Comparison of ENCODE assay signal across 9 cellular contexts in the genomic region with DNA sequence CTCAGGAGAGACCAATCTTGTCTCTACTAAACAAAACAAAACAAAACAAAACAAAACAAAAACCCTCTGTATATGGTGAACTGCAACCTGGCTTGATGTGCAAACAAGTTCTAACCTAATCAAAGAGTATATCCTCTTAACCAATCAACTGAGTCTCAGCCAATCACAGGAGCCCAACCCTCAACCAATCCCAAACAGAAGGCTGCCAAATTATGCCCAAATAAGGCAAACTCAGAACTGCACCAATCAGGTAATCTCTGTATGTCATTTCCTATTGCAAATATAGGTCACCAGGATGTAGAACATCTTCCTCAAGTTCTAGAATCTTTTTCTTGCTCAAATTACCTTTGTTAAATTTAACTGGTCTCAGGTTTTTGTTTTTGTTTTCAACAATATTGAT. TPM values are rescaled to one million over a fixed set of nuclear protein-coding genes. Genes with fewer than 3 reads are reported as not detected.
DNase-seq lines count a peak whose midpoint lies in the region; ATAC-seq and TF ChIP-seq lines count a peak whose summit lies in the region.
"Had no signal": no experiment of that assay in that cellular context is flagged by ENCODE, and none has a peak within 500 bp of the region (broad histone marks: within the 10 kb centered on the region; RNA-seq: fewer than 3 reads in every experiment).

No MANE protein-coding gene starts in this region.

- H3K9me3 Mint-ChIP-seq in activated CD4-positive, alpha-beta memory T cell treated with anti-CD3 and anti-CD28 coated beads, Interleukin-2, amount 10 ng/mL, durations not matched to agents 7 days and 5 days: peaks cover 4% of the 10 kb centered on the region
- peaks cover 2% of the 10 kb centered on the region for H3K9me3 Mint-ChIP-seq in memory B cell

- peaks cover 88% of the 10 kb centered on the region for H4K20me1 ChIP-seq in SK-N-SH (ENCODE audit: insufficient read depth)

- H3K36me3 ChIP-seq in SK-N-SH (replicated peaks in 1 of 2; ENCODE audit: control insufficient read depth in 1 of 2, insufficient read depth in 2 of 2, low read length in 1 of 2): peaks cover 25 to 45% of the 10 kb centered on the region in 2 experiments
- H3K36me3 ChIP-seq in HUES64 (ENCODE audit: insufficient read depth, low read length): peaks cover 23% of the 10 kb centered on the region

- peaks cover 9% of the 10 kb centered on the region for H3F3A ChIP-seq in SK-N-SH (replicated peaks; ENCODE audit: insufficient read depth)

- H3K79me2 ChIP-seq in SK-N-SH (ENCODE audit: insufficient read depth): peaks cover 100% of the 10 kb centered on the region

- no peak for ATAC-seq in SK-N-SH treated with all-trans-retinoic acid at 6 μM for 48 hours
- no peak for ATAC-seq in memory B cell (ENCODE audit: low read depth)
- ATAC-seq in GM18519 (IDR thresholded peaks at IDR 0.05; ENCODE audit: low FRiP score, unreplicated experiment): no peak
- ATAC-seq in GM21528 (IDR thresholded peaks at IDR 0.05; ENCODE audit: low FRiP score, unreplicated experiment): no peak

- no peak overlapping the region for H3K4me2 ChIP-seq in SK-N-SH

- TF ChIP-seq RAD21 in SK-N-SH (IDR thresholded peaks at IDR 0.05; ENCODE audit: low read length): no peak

- peaks cover 58% of the 10 kb centered on the region for H3K36me3 Mint-ChIP-seq in activated CD4-positive, alpha-beta memory T cell treated with anti-CD3 and anti-CD28 coated beads, Interleukin-2, amount 10 ng/mL, durations not matched to agents 7 days and 5 days (ENCODE audit: low read depth)
- H3K36me3 Mint-ChIP-seq in memory B cell: peaks cover 14% of the 10 kb centered on the region

- H3K4me3 Mint-ChIP-seq in activated CD4-positive, alpha-beta memory T cell treated with anti-CD3 and anti-CD28 coated beads, Interleukin-2, amount 10 ng/mL, durations not matched to agents 7 days and 5 days: no peak overlapping the region
- H3K4me3 Mint-ChIP-seq in memory B cell: no peak overlapping the region

- DNase-seq in SK-N-SH (peak; percentile 33), memory B cell (ENCODE audit: low spot score in 2 of 2) (no peak), G401 (ENCODE audit: low spot score) (no peak)
- DNase-seq in activated CD4-positive, alpha-beta memory T cell treated with anti-CD3 and anti-CD28 coated beads, Interleukin-2, amount 10 ng/mL, durations not matched to agents 7 days and 5 days: no peak
- DNase-seq: activated CD8-positive, alpha-beta memory T cell treated with anti-CD3 and anti-CD28 coated beads, Interleukin-2, amount 50 U/mL, for 4 hours had no signal

- H3K27ac ChIP-seq in SK-N-SH (ENCODE audit: low read depth in 2 of 2, low read length in 1 of 2) (no peak overlapping the region), HUES64 (ENCODE audit: low read depth, low read length) (peak overlapping the region; percentile 67)

- H3K4me3 ChIP-seq in SK-N-SH (ENCODE audit: low read depth in 2 of 2, low read length in 1 of 2): no peak overlapping the region
- no peak overlapping the region for H3K4me3 ChIP-seq in HUES64 (ENCODE audit: low read length)

- no peak for TF ChIP-seq EP300 in SK-N-SH (IDR thresholded peaks at IDR 0.05; ENCODE audit: borderline replicate concordance in 1 of 2, low read depth in 1 of 2, low read length in 1 of 2)

- no peaks in the 10 kb centered on the region for H3K9me2 ChIP-seq in SK-N-SH

- in situ Hi-C loops in G401 (cut with HindIII; ENCODE audit: low sequenced_read_pairs): no loop called here

- H3K4me1 Mint-ChIP-seq in activated CD4-positive, alpha-beta memory T cell treated with anti-CD3 and anti-CD28 coated beads, Interleukin-2, amount 10 ng/mL, durations not matched to agents 7 days and 5 days: peaks cover 58% of the 10 kb centered on the region
- peaks cover 32% of the 10 kb centered on the region for H3K4me1 Mint-ChIP-seq in memory B cell

- no peak overlapping the region for H2AFZ ChIP-seq in SK-N-SH (ENCODE audit: low read depth)

- peak overlapping the region; percentile 60 for H3K27ac Mint-ChIP-seq in activated CD4-positive, alpha-beta memory T cell treated with anti-CD3 and anti-CD28 coated beads, Interleukin-2, amount 10 ng/mL, durations not matched to agents 7 days and 5 days
- H3K27ac Mint-ChIP-seq in memory B cell: peak overlapping the region; percentile 38

- H3K9me3 ChIP-seq in SK-N-SH: no peaks in the 10 kb centered on the region
- no peaks in the 10 kb centered on the region for H3K9me3 ChIP-seq in HUES64 (ENCODE audit: insufficient read depth, low read depth, low read length)

- no peaks in the 10 kb centered on the region for H3K27me3 ChIP-seq in SK-N-SH (ENCODE audit: insufficient read depth)
- no peaks in the 10 kb centered on the region for H3K27me3 ChIP-seq in HUES64 (ENCODE audit: insufficient read depth, low read length)

- no peak for TF ChIP-seq CTCF in SK-N-SH (IDR thresholded peaks at IDR 0.05)

- H3K4me1 ChIP-seq in SK-N-SH (ENCODE audit: control insufficient read depth in 1 of 2, insufficient read depth in 2 of 2, low read depth in 1 of 2, low read length in 1 of 2) (peaks cover 11 to 17% of the 10 kb centered on the region in 2 experiments; a peak in 3 of 4 replicates), HUES64 (ENCODE audit: insufficient read depth, low read length) (peaks cover 5% of the 10 kb centered on the region; the same call in 1 of the 2 replicates)

- POLR2A ChIA-PET in SK-N-SH (lab: Yijun Ruan, JAX): no interaction called here
- POLR2A ChIA-PET in activated CD4-positive, alpha-beta memory T cell treated with anti-CD3 and anti-CD28 coated beads, Interleukin-2, amount 10 ng/mL, durations not matched to agents 7 days and 5 days (lab: Charles Lee): interaction anchor here (1.0 kb wide), 1 partner anchor 54 kb away, joined by 3 read pairs; no protein-coding TSS in a partner anchor

- H3K27me3 Mint-ChIP-seq in activated CD4-positive, alpha-beta memory T cell treated with anti-CD3 and anti-CD28 coated beads, Interleukin-2, amount 10 ng/mL, durations not matched to agents 7 days and 5 days: no peaks in the 10 kb centered on the region
- H3K27me3 Mint-ChIP-seq in memory B cell: no peaks in the 10 kb centered on the region

- CTCF ChIA-PET in SK-N-SH (lab: Yijun Ruan, JAX): interaction anchor here (0.6 to 1.5 kb wide), 2 partner anchors 9 to 25 kb away, joined by 3 to 4 read pairs; no protein-coding TSS in a partner anchor
- CTCF ChIA-PET in activated CD4-positive, alpha-beta memory T cell treated with anti-CD3 and anti-CD28 coated beads, Interleukin-2, amount 10 ng/mL, durations not matched to agents 7 days and 5 days (lab: Charles Lee): interaction anchor here (2.0 kb wide), 1 partner anchor 56 kb away, joined by 6 read pairs; a partner anchor contains a TSS

- H3K9ac ChIP-seq in SK-N-SH: no peak overlapping the region
- H3K9ac ChIP-seq in HUES64 (ENCODE audit: low read depth, low read length): no peak overlapping the region

TF ChIP-seq in SK-N-SH, 30 proteins besides CTCF, POLR2A, EP300 and RAD21:
- no peak for TF ChIP-seq TEAD4 (IDR thresholded peaks at IDR 0.05; ENCODE audit: borderline replicate concordance, insufficient read depth)

TF ChIP-seq in SK-N-SH treated with all-trans-retinoic acid at 6 μM for 48 hours, 23 proteins besides CTCF, POLR2A, EP300 and RAD21 (continues in another document):
- TF ChIP-seq ZNF8 (CRISPR knock-in tag; IDR thresholded peaks at IDR 0.05) (no peak), OSR1 (CRISPR knock-in tag; IDR thresholded peaks at IDR 0.05) (no peak), CSDC2 (CRISPR knock-in tag; IDR thresholded peaks at IDR 0.05) (no peak), ARNTL (CRISPR knock-in tag; IDR thresholded peaks at IDR 0.05; ENCODE audit: borderline replicate concordance, low read depth) (no peak)

RNA-seq across cellular contexts. Expression of a gene that starts 5.2 kb away (rescaled TPM):
- polyA plus RNA-seq in SK-N-SH (2012; rRNA removed): 13.8 and 16.3 TPM in 2 replicates
- 14.7 and 21.1 TPM in 2 replicates for polyA plus RNA-seq in SK-N-SH (2012; cell fraction: cytosol; rRNA removed)
- 13.0 and 33.6 TPM in 2 replicates for polyA plus RNA-seq in SK-N-SH (2012; cell fraction: nucleus; rRNA removed)
- polyA plus RNA-seq in HUES64 (2013, experiment 1 of 2): 37.7 TPM
- 38.2 TPM for polyA plus RNA-seq in HUES64 (2013, experiment 2 of 2)
- total RNA-seq in activated CD4-positive, alpha-beta memory T cell treated with anti-CD3 and anti-CD28 coated beads, Interleukin-2, amount 10 ng/mL, durations not matched to agents 7 days and 5 days: 10 to 100 TPM; 23.4 to 25.5 TPM
- total RNA-seq in G401 (2014; rRNA removed; shearing (Covaris generic)): 11.5 and 19.3 TPM in 2 replicates

RNA-seq across cellular contexts. Expression of a gene that starts 56.4 kb away (rescaled TPM):
- polyA plus RNA-seq in SK-N-SH (2012; rRNA removed): 4.7 and 6.4 TPM in 2 replicates
- 5.9 and 7.1 TPM in 2 replicates for polyA plus RNA-seq in SK-N-SH (2012; cell fraction: cytosol; rRNA removed)
- polyA plus RNA-seq in SK-N-SH (2012; cell fraction: nucleus; rRNA removed): 9.4 and 16.2 TPM in 2 replicates
- 8.6 TPM for polyA plus RNA-seq in HUES64 (2013, experiment 1 of 2)
- 9.1 TPM for polyA plus RNA-seq in HUES64 (2013, experiment 2 of 2)
- 10 to 100 TPM; 15.0 to 17.8 TPM for total RNA-seq in activated CD4-positive, alpha-beta memory T cell treated with anti-CD3 and anti-CD28 coated beads, Interleukin-2, amount 10 ng/mL, durations not matched to agents 7 days and 5 days
- 0.81 and 3.6 TPM in 2 replicates for total RNA-seq in G401 (2014; rRNA removed; shearing (Covaris generic))

RNA-seq across cellular contexts. Expression of a gene that starts 56.6 kb away (rescaled TPM):
- 16.0 and 24.9 TPM in 2 replicates for polyA plus RNA-seq in SK-N-SH (2012; rRNA removed)
- polyA plus RNA-seq in SK-N-SH (2012; cell fraction: cytosol; rRNA removed): 12.1 and 13.0 TPM in 2 replicates
- polyA plus RNA-seq in SK-N-SH (2012; cell fraction: nucleus; rRNA removed): 41.7 and 85.9 TPM in 2 replicates
- 13.5 TPM for polyA plus RNA-seq in HUES64 (2013, experiment 1 of 2)
- 17.9 TPM for polyA plus RNA-seq in HUES64 (2013, experiment 2 of 2)
- total RNA-seq in activated CD4-positive, alpha-beta memory T cell treated with anti-CD3 and anti-CD28 coated beads, Interleukin-2, amount 10 ng/mL, durations not matched to agents 7 days and 5 days: 10 to 100 TPM; 15.0 to 16.4 TPM
- 19.9 and 20.7 TPM in 2 replicates for total RNA-seq in G401 (2014; rRNA removed; shearing (Covaris generic))
